Comparison of ENCODE assay signal across 8 cellular contexts in the genomic region with DNA sequence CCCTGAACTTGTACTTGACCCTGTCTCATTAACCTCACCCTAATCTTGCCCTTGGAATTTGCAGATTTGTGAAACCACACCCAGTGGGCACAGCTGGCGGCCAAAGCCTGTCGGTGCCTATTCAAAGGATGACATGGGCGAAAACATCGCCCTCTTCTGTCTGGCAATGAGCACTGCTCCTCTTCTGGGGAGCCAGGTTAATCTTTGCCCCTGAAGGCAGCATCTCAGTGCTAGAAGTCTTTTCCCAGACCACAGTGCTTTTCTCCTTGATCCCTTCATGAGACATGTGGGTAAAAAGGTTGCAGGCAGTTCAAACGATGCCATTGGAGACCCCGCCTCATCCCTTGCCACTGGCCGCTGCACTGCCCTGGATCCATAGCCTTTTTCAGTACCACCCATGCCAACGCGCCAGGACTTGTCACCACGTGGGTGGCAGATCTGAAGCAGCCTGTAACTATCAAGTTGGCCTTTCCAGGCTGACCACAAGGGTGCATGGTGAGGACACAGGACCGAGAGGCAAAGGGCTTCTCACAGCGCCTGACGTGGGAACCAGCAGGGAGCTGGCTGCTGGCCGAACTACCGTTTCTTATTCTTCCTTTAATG. TPM values are rescaled to one million over a fixed set of nuclear protein-coding genes. Genes with fewer than 3 reads are reported as not detected.
DNase-seq lines count a peak whose midpoint lies in the region; ATAC-seq and TF ChIP-seq lines count a peak whose summit lies in the region.

No MANE protein-coding gene starts in this region.

- 25 to 34% methylated on average over 15 of the region's 15 CpGs for WGBS in GM23248 (ENCODE audit: low coverage in 1 of 2, low lambda C conversion rate in 2 of 2, missing lambda C conversion rate in 2 of 2), 2 experiments

- DNase-seq in DMS 273 treated with DMSO at 0.1 percent for 48 hours (lab: John Stamatoyannopoulos, UW), result peak; percentile 18
- DNase-seq in GM23248, result peak; percentile 78
- DNase-seq in NCI-H1092 (lab: John Stamatoyannopoulos, UW), result peak; percentile 22
- DNase-seq in WERI-Rb-1, result peak; percentile 58
- peak; percentile 72 to 73 for DNase-seq in cardiac fibroblast (ENCODE audit: low read depth in 2 of 2)
- DNase-seq in islet precursor cell, result peak; percentile 85
- DNase-seq in stimulated activated CD4-positive, alpha-beta T cell treated with anti-CD3 and anti-CD28 coated beads, Interleukin-15, amount 100 ng/mL, for 48 hours (ENCODE audit: low read depth in 2 of 2), result peak; percentile 25 to 45

- no peaks in the 10 kb centered on the region for H3F3A ChIP-seq in GM23248 (ENCODE audit: insufficient read depth)

- H3K9me3 ChIP-seq in GM23248 (ENCODE audit: low read depth) (no peaks in the 10 kb centered on the region), WERI-Rb-1 (ENCODE audit: severe bottlenecking) (no peaks in the 10 kb centered on the region)

- no peaks in the 10 kb centered on the region for H3K9me2 ChIP-seq in GM23248 (ENCODE audit: insufficient read depth)

- in situ Hi-C loops in GM23248 (cut with MboI), result no loop called here

- peaks cover 4% of the 10 kb centered on the region; the same call in 1 of the 2 replicates for H3K27me3 ChIP-seq in GM23248 (replicated peaks; ENCODE audit: insufficient read depth)
- H3K27me3 ChIP-seq in WERI-Rb-1 (ENCODE audit: insufficient read depth, low read depth, severe bottlenecking), result no peaks in the 10 kb centered on the region

- peak overlapping the region; percentile 29 for H3K4me2 ChIP-seq in GM23248 (ENCODE audit: unreplicated experiment)

- H3K9ac ChIP-seq in GM23248, result no peak overlapping the region

- H3K4me3 ChIP-seq in GM23248 (no peak overlapping the region), WERI-Rb-1 (ENCODE audit: low read depth, low read length) (no peak overlapping the region), cardiac fibroblast (replicated peaks in 1 of 2; ENCODE audit: low read depth in 2 of 2, low read length in 2 of 2) (no peak overlapping the region)

- H3K4me1 ChIP-seq in GM23248 (ENCODE audit: insufficient read depth), result no peaks in the 10 kb centered on the region

- H4K20me1 ChIP-seq in GM23248 (ENCODE audit: insufficient read depth), result no peaks in the 10 kb centered on the region

- no peak for ATAC-seq in GM19397 (IDR thresholded peaks at IDR 0.05; ENCODE audit: unreplicated experiment)

- H3K27ac ChIP-seq in GM23248 (no peak overlapping the region), WERI-Rb-1 (no peak overlapping the region)

- H3K36me3 ChIP-seq in GM23248 (ENCODE audit: low read depth), result no peaks in the 10 kb centered on the region
- no peaks in the 10 kb centered on the region for H3K36me3 ChIP-seq in WERI-Rb-1

- H2AFZ ChIP-seq in GM23248, result peak overlapping the region; percentile 54

- peak; percentile 89 for TF ChIP-seq CTCF in WERI-Rb-1 (IDR thresholded peaks at IDR 0.05; ENCODE audit: low read depth, low read length)
- TF ChIP-seq CTCF in cardiac fibroblast (IDR thresholded peaks at IDR 0.05; ENCODE audit: low read depth, low read length), result peak; percentile 92

- H3K79me2 ChIP-seq in GM23248 (ENCODE audit: insufficient read depth), result no peaks in the 10 kb centered on the region

RNA-seq across cellular contexts. Expression of gene DNASE1L3, which starts 6.5 kb away (rescaled TPM):
- not detected in 2 replicates for total RNA-seq in GM23248 (2014; rRNA removed; shearing (Covaris generic))
- not detected in 2 replicates for polyA plus RNA-seq in GM23248 (2016; fragmentation: Nextera tagmentation; extraction: Ambion mirVana)

RNA-seq across cellular contexts. Expression of gene ABHD6, which starts 20.3 kb away (rescaled TPM):
- 5.3 and 5.8 TPM in 2 replicates for total RNA-seq in GM23248 (2014; rRNA removed; shearing (Covaris generic))
- 4.4 and 4.8 TPM in 2 replicates for polyA plus RNA-seq in GM23248 (2016; fragmentation: Nextera tagmentation; extraction: Ambion mirVana)

Comparison
In these comparisons a context has a peak if more than half of its experiments do, and no peak if none do; other contexts are left out.
1. DNase-seq: peak in every context shown above with its lines; median percentile 85 in islet precursor cell; 78 in GM23248; 72 in cardiac fibroblast; 58 in WERI-Rb-1; 35 in stimulated activated CD4-positive, alpha-beta T cell treated with anti-CD3 and anti-CD28 coated beads, Interleukin-15, amount 100 ng/mL, for 48 hours; 22 in NCI-H1092; 18 in DMS 273 treated with DMSO at 0.1 percent for 48 hours.